In the genomic region with DNA sequence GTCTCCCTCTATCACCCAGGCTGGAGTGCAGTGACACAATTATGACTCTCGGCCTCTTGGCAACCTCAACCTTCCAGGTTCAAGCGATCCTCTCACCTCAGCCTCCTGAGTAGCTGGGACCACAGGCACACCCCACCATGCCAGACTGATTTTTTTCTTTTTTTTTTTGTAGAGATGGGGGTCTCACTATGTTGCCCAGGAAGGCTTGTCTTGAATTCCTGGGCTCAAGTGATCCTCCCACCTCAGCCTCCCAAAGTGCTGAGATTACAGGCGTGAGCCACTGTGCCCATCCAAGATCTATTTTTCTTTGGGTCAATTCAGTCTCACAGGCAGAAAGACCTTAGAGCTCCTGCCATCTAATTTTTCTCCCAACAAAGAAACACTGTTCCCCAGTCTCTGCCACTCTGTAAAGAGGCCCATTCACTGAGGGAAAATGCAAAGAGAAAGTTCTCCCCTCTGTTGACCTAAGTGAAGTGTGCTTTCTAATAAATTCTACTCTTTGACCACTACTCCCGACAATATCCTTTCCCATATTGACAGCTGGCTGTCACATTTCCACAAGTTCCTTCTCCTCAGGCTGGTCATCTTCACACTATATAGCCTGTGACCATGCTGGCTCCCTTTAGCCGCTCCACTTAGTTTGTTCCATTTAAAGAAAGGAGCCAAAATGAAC, we compare ENCODE assay signal across 22 cellular contexts.
"Had no signal": no experiment of that assay in that cellular context is flagged by ENCODE, and none has a peak within 500 bp of the region (broad histone marks: within the 10 kb centered on the region; RNA-seq: fewer than 3 reads in every experiment).

No MANE protein-coding gene starts in this region.

- H3K9me3 Mint-ChIP-seq: activated T-helper 2 cell treated with anti-CD3 and anti-CD28 coated beads, Interferon-gamma antibody, Interleukin-2, Interleukin-4, amounts not matched to agents 10 μg/mL and 5 μg/mL and 100 μg/mL, durations not matched to agents 14 hours and 24 hours and 36 hours; nephron had no signal

- H3K27ac Mint-ChIP-seq: activated CD8-positive, alpha-beta T cell treated with anti-CD3 and anti-CD28 coated beads, Interleukin-2, amount 10 ng/mL, durations not matched to agents 7 days and 5 days; activated naive CD8-positive, alpha-beta T cell; activated T-helper 2 cell treated with anti-CD3 and anti-CD28 coated beads, Interferon-gamma antibody, Interleukin-2, Interleukin-4, amounts not matched to agents 10 μg/mL and 5 μg/mL and 100 μg/mL, durations not matched to agents 14 hours and 24 hours and 36 hours had no signal

- H3K27me3 ChIP-seq: adrenal gland, foreskin keratinocyte, hepatocyte, spleen, tibial nerve had no signal

- H3K4me3 ChIP-seq: adrenal gland, hepatocyte, left ventricle myocardium inferior, spleen, tibial nerve had no signal

- H3K4me3 Mint-ChIP-seq: activated CD8-positive, alpha-beta T cell treated with anti-CD3 and anti-CD28 coated beads, Interleukin-2, amount 10 ng/mL, durations not matched to agents 7 days and 5 days; activated naive CD8-positive, alpha-beta T cell; nephron had no signal

- DNase-seq: activated CD4-positive, alpha-beta T cell treated with anti-CD3 and anti-CD28 coated beads, Interleukin-2, amount 50 U/mL, for 1 hour; activated CD8-positive, alpha-beta T cell treated with anti-CD3 and anti-CD28 coated beads, Interleukin-2, amount 10 ng/mL, durations not matched to agents 7 days and 5 days; activated naive CD4-positive, alpha-beta T cell; activated T-cell treated with anti-CD3 and anti-CD28 coated beads, Interleukin-2, amount 50 U/mL, for 1 hour; adrenal gland; central memory CD4-positive, alpha-beta T cell; effector memory CD4-positive, alpha-beta T cell; foreskin keratinocyte; glutamatergic neuron; left ventricle myocardium inferior; spleen; stimulated activated CD4-positive, alpha-beta T cell treated with anti-CD3 and anti-CD28 coated beads, Interleukin-4, amount 100 ng/mL, for 1 hour; stimulated activated naive CD8-positive, alpha-beta T cell treated with anti-CD3 and anti-CD28 coated beads, Interleukin-15, Interleukin-2, amounts not matched to agents 100 U/mL and 50 U/mL, for 24 hours; T-helper 1 cell; T-helper 9 cell had no signal

- H3K9me3 ChIP-seq: adrenal gland, left ventricle myocardium inferior, spleen, tibial nerve had no signal

- H3K36me3 ChIP-seq: adrenal gland had no signal

- FAIRE-seq: astrocyte, urothelium cell line had no signal

- H3K27me3 Mint-ChIP-seq: activated naive CD8-positive, alpha-beta T cell had no signal

- H3K4me1 ChIP-seq: adrenal gland, foreskin keratinocyte, left ventricle myocardium inferior, tibial nerve had no signal

- H3K27ac ChIP-seq: adrenal gland, foreskin keratinocyte, hepatocyte, left ventricle myocardium inferior, spleen, tibial nerve had no signal
